8 cellular contexts compared by ENCODE assay signal in genomic region chr19:51777570-51778460, GRCh38. TPM values are rescaled to one million over a fixed set of nuclear protein-coding genes. Genes with fewer than 3 reads are reported as not detected.
A peak's percentile ranks its signal among the peaks of the same experiment; 100 is the strongest.
DNase-seq lines count a peak whose midpoint lies in the region; ATAC-seq and TF ChIP-seq lines count a peak whose summit lies in the region.

No MANE protein-coding gene starts in this region.

- H3K27ac ChIP-seq in transverse colon, result no peak overlapping the region

- H3K36me3 ChIP-seq in NT2/D1 (ENCODE audit: insufficient read depth, insufficient read length, low read length) (no peaks in the 10 kb centered on the region), transverse colon (no peaks in the 10 kb centered on the region)

- H3K4me3 ChIP-seq in NT2/D1 (ENCODE audit: insufficient read length, low read depth) (no peak overlapping the region), transverse colon (no peak overlapping the region)

- H3K4me3 Mint-ChIP-seq in nephron, result no peak overlapping the region

- H3K9me3 Mint-ChIP-seq in nephron, result no peaks in the 10 kb centered on the region

- H3K27ac Mint-ChIP-seq in nephron, result no peak overlapping the region

- TF ChIP-seq CTCF in nephron (IDR thresholded peaks at IDR 0.05; ENCODE audit: unreplicated experiment in 3 of 3) (peak; percentile 67 to 78 (median 73)), transverse colon (IDR thresholded peaks at IDR 0.05) (peak; percentile 56 to 69 (median 65))

- H3K9ac ChIP-seq in NT2/D1 (ENCODE audit: insufficient read length, low read depth), result no peak overlapping the region

- H3K36me3 Mint-ChIP-seq in nephron (ENCODE audit: low read depth), result no peaks in the 10 kb centered on the region

- intact Hi-C loops in transverse colon (cut with DNase I; ENCODE audit: low total_unique reads), result loop anchor here (10.0 kb wide), 1 partner anchor 303 kb away; the partner anchor contains the start of gene CEACAM18

- TF ChIP-seq EP300 in transverse colon (IDR thresholded peaks at IDR 0.05; ENCODE audit: low read depth), result no peak

- no peaks in the 10 kb centered on the region for H3K4me1 ChIP-seq in NT2/D1 (ENCODE audit: insufficient read depth, insufficient read length)
- H3K4me1 ChIP-seq in transverse colon, result peaks cover 0 to 6% (median 0%) of the 10 kb centered on the region in 4 donors

- H3K27me3 ChIP-seq in NT2/D1 (ENCODE audit: insufficient read depth, insufficient read length) (peaks cover 6% of the 10 kb centered on the region), transverse colon (no peaks in the 10 kb centered on the region)

- no peaks in the 10 kb centered on the region for H3K9me3 ChIP-seq in NT2/D1 (ENCODE audit: insufficient read depth, low read length)
- no peaks in the 10 kb centered on the region for H3K9me3 ChIP-seq in transverse colon

- 30 to 33% methylated on average over 16 to 23 of the region's 23 CpGs for WGBS in transverse colon (ENCODE audit: low coverage in 1 of 2), 2 donors

- no peaks in the 10 kb centered on the region for H3K4me1 Mint-ChIP-seq in nephron

- no peak for TF ChIP-seq POLR2A in transverse colon (IDR thresholded peaks at IDR 0.05)

- no peak for ATAC-seq in GM18520 (IDR thresholded peaks at IDR 0.05; ENCODE audit: unreplicated experiment)

- DNase-seq in COR-L47 (lab: John Stamatoyannopoulos, UW) (peak; percentile 37), HT-29 (ENCODE audit: low spot score) (peak; percentile 89), NT2/D1 (ENCODE audit: low read depth, low spot score) (peak; percentile 84), activated T-cell treated with anti-CD3 and anti-CD28 coated beads for 24 hours (ENCODE audit: low read depth) (peak; percentile 23), fibroblast of the conjunctiva (ENCODE audit: low read depth) (peak; percentile 84), transverse colon (peak; percentile 56)

- in situ Hi-C loops in transverse colon (cut with MboI; ENCODE audit: low pct_ligation_motif_present in 1 of 4, low pct_unique_long_range_greater_than_20kb in 1 of 4, low sequenced_read_pairs in 3 of 4), result loop anchor here in 1 of 4 donors (25.0 kb wide), 1 partner anchor 316 kb away; the partner anchor contains the start of gene SIGLEC8

- peaks cover 33% of the 10 kb centered on the region for H3K27me3 Mint-ChIP-seq in nephron (ENCODE audit: low read depth)

RNA-seq across cellular contexts. Expression of gene FPR2, which starts 16.8 kb away (rescaled TPM):
- not detected in 2 replicates for total RNA-seq in HT-29 (2014; rRNA removed; shearing (Covaris generic))
- not detected for total RNA-seq in transverse colon

RNA-seq across cellular contexts. Expression of gene FPR3, which starts 17.1 kb away (rescaled TPM):
- total RNA-seq in HT-29 (2014; rRNA removed; shearing (Covaris generic)), result not detected in 2 replicates
- total RNA-seq in transverse colon, result 1 to 10 TPM in 2 of 4 donors, not detected in 2; 3.4 to 4.8 TPM

RNA-seq across cellular contexts. Expression of gene FPR1, which starts 26.1 kb away (rescaled TPM):
- not detected in 2 replicates for total RNA-seq in HT-29 (2014; rRNA removed; shearing (Covaris generic))
- total RNA-seq in transverse colon, result 1 to 10 TPM in 2 of 4 donors, not detected in 2; 1.5 to 4.4 TPM

RNA-seq across cellular contexts. Expression of gene HAS1, which starts 54.0 kb away (rescaled TPM):
- 0.05 TPM in 1 of 2 replicates, not detected in the other for total RNA-seq in HT-29 (2014; rRNA removed; shearing (Covaris generic))
- 1 to 10 TPM in 1 of 4 donors, under 1 TPM in 2, not detected in 1; 0.27 to 1.9 (median 0.48) TPM for total RNA-seq in transverse colon

Comparison
In these comparisons a context has a peak if more than half of its experiments do, and no peak if none do; other contexts are left out.
1. DNase-seq: peak in every context shown above with its lines; median percentile 89 in HT-29; 84 in NT2/D1; 84 in fibroblast of the conjunctiva; 56 in transverse colon; 37 in COR-L47; 23 in activated T-cell treated with anti-CD3 and anti-CD28 coated beads for 24 hours.